13 cellular contexts compared by ENCODE assay signal in the genomic region with DNA sequence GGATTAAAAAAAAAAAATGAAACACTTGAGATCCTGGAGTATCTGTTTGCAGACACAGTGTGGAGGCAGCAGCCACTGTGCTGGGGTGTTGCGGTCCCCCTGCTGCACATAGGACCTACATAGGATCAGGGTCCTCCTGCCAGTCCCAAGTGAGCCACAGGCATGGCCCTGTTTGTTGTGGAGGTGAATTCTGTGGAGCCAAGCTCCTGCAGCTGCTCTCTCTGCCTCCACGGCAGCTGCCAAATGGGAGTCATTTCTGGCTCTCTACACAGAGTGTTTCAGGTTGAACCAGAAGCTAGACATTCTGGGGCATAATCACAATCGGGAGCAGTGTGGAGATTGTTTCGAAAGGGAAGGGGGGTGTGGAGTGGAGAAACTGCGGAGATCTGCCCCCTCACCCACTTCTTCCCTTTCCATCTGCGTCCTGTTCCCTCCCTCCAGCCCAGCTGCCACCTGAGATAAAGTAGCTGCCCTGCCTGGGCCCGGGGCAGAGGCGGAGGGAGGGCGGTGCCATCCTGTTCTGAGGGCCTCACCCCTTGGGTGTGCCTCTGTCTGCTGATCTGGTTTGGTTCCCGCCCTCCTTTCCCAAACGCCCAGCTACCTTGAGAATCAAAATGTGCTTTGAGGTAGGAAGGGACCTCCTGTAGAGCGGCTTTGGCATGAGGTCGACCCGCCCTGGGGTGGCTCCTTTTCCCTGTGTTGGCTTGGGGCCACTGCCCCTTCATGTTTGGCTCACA.
DNase-seq lines count a peak whose midpoint lies in the region; ATAC-seq and TF ChIP-seq lines count a peak whose summit lies in the region.
"Had no signal": no experiment of that assay in that cellular context is flagged by ENCODE, and none has a peak within 500 bp of the region (broad histone marks: within the 10 kb centered on the region; RNA-seq: fewer than 3 reads in every experiment).

No MANE protein-coding gene starts in this region.

- H3K9me3 ChIP-seq in BLaER1, result no peaks in the 10 kb centered on the region
- H3K9me3 ChIP-seq in CD4-positive, alpha-beta memory T cell (ENCODE audit: control insufficient read depth in 1 of 2, low read length in 2 of 2), result no peaks in the 10 kb centered on the region
- H3K9me3 ChIP-seq: uterus had no signal

- intact Hi-C loops in CD4-positive, alpha-beta memory T cell (cut with micrococcal nuclease), result no loop called here

- H3K27me3 Mint-ChIP-seq in brain, result no peaks in the 10 kb centered on the region
- H3K27me3 Mint-ChIP-seq in mesothelial cell of epicardium (ENCODE audit: low read depth), result no peaks in the 10 kb centered on the region
- peaks cover 3 to 9% of the 10 kb centered on the region in 2 donors for H3K27me3 Mint-ChIP-seq in CD4-positive, alpha-beta memory T cell

- H3K4me3 Mint-ChIP-seq in brain (peak overlapping the region in 1 of 5 experiments; percentile 18), mesothelial cell of epicardium (no peak overlapping the region)
- H3K4me3 Mint-ChIP-seq in CD4-positive, alpha-beta memory T cell, result peak overlapping the region in 2 of 8 donors; percentile 11 to 27

- CTCF ChIA-PET in CD4-positive, alpha-beta memory T cell (lab: Charles Lee; ENCODE audit: partially characterized antibody), result interaction anchor here (1.1 to 2.1 kb wide), 4 partner anchors 8 to 30 kb away, joined by 3 to 8 read pairs (median 4); no protein-coding TSS in a partner anchor

- peaks cover 41% of the 10 kb centered on the region for H3K4me1 ChIP-seq in BLaER1
- peaks cover 4% of the 10 kb centered on the region for H3K4me1 ChIP-seq in CD4-positive, alpha-beta memory T cell (ENCODE audit: insufficient read depth, low read length)
- H3K4me1 ChIP-seq: uterus had no signal

- no peak overlapping the region for H3K27ac ChIP-seq in BLaER1
- H3K27ac ChIP-seq in CD4-positive, alpha-beta memory T cell (ENCODE audit: low read depth, low read length), result no peak overlapping the region

- H3K27ac Mint-ChIP-seq in brain (peak overlapping the region in 3 of 5 experiments; percentile 70 to 86 (median 76)), mesothelial cell of epicardium (peak overlapping the region; percentile 15)
- no peak overlapping the region for H3K27ac Mint-ChIP-seq in CD4-positive, alpha-beta memory T cell

- H3K4me1 Mint-ChIP-seq in brain (peaks cover 24% of the 10 kb centered on the region), mesothelial cell of epicardium (peaks cover 29% of the 10 kb centered on the region)
- H3K4me1 Mint-ChIP-seq in CD4-positive, alpha-beta memory T cell, result peaks cover 2 to 18% (median 9%) of the 10 kb centered on the region in 4 donors

- H4K20me1 ChIP-seq in BLaER1, result no peaks in the 10 kb centered on the region

- no peak for ATAC-seq in HG03139 (IDR thresholded peaks at IDR 0.05; ENCODE audit: unreplicated experiment)
- no peak for ATAC-seq in SK-N-SH treated with all-trans-retinoic acid at 6 μM for 48 hours

- POLR2A ChIA-PET in CD4-positive, alpha-beta memory T cell (lab: Charles Lee; ENCODE audit: partially characterized antibody), result interaction anchor here (1.6 kb wide), 1 partner anchor 9 kb away, joined by 5 read pairs; no protein-coding TSS in a partner anchor

- H3K4me2 ChIP-seq in BLaER1, result peak overlapping the region; percentile 62

- no peaks in the 10 kb centered on the region for H3K9me3 Mint-ChIP-seq in brain
- H3K9me3 Mint-ChIP-seq in mesothelial cell of epicardium, result no peaks in the 10 kb centered on the region
- H3K9me3 Mint-ChIP-seq in CD4-positive, alpha-beta memory T cell, result peaks cover 0 to 2% (median 0%) of the 10 kb centered on the region in 8 donors

- no peak overlapping the region for H3K9ac ChIP-seq in BLaER1

- H3K36me3 ChIP-seq in BLaER1, result no peaks in the 10 kb centered on the region
- no peaks in the 10 kb centered on the region for H3K36me3 ChIP-seq in CD4-positive, alpha-beta memory T cell (ENCODE audit: insufficient read depth, low read length)
- H3K36me3 ChIP-seq: uterus had no signal

- no peaks in the 10 kb centered on the region for H3K36me3 Mint-ChIP-seq in brain
- H3K36me3 Mint-ChIP-seq in mesothelial cell of epicardium, result peaks cover 13% of the 10 kb centered on the region
- no peaks in the 10 kb centered on the region for H3K36me3 Mint-ChIP-seq in CD4-positive, alpha-beta memory T cell

- no peaks in the 10 kb centered on the region; the same call in 1 of the 2 replicates for H3K27me3 ChIP-seq in BLaER1
- H3K27me3 ChIP-seq in CD4-positive, alpha-beta memory T cell (ENCODE audit: insufficient read depth, low read length), result no peaks in the 10 kb centered on the region
- H3K27me3 ChIP-seq: uterus had no signal

- DNase-seq in HT-29 (ENCODE audit: low spot score) (peak; percentile 50), mesothelial cell of epicardium (ENCODE audit: low spot score in 2 of 2, unreplicated experiment in 2 of 2) (no peak), SIG-M5 (lab: John Stamatoyannopoulos, UW) (no peak)
- no peak for DNase-seq in CD4-positive, alpha-beta memory T cell
- DNase-seq: activated CD4-positive, alpha-beta T cell treated with anti-CD3 and anti-CD28 coated beads, Interleukin-2, amount 50 U/mL, for 1 hour; central memory CD4-positive, alpha-beta T cell; DMS79 treated with DMSO at 0.1 percent for 48 hours; NCI-H1930; uterus had no signal

- TF ChIP-seq CTCF in brain (conservative IDR thresholded peaks at IDR 0.05) (no peak), mesothelial cell of epicardium (IDR thresholded peaks at IDR 0.05; ENCODE audit: unreplicated experiment) (no peak)

- H3K4me3 ChIP-seq in BLaER1, result no peak overlapping the region
- no peak overlapping the region for H3K4me3 ChIP-seq in CD4-positive, alpha-beta memory T cell (ENCODE audit: low read length in 2 of 2)
- H3K4me3 ChIP-seq: uterus had no signal

TF ChIP-seq in SK-N-SH treated with all-trans-retinoic acid at 6 μM for 48 hours, 23 proteins besides CTCF, POLR2A, EP300 and RAD21:
- no peak for TF ChIP-seq ARNTL (CRISPR knock-in tag; IDR thresholded peaks at IDR 0.05; ENCODE audit: borderline replicate concordance, low read depth)

Comparison
In these comparisons a context has a peak if more than half of its experiments do, and no peak if none do; other contexts are left out.
1. H3K27ac Mint-ChIP-seq: peak in brain (3 of 5) and mesothelial cell of epicardium (single experiment); none in CD4-positive, alpha-beta memory T cell (0 of 7).